13 cellular contexts compared by ENCODE assay signal in the genomic region with DNA sequence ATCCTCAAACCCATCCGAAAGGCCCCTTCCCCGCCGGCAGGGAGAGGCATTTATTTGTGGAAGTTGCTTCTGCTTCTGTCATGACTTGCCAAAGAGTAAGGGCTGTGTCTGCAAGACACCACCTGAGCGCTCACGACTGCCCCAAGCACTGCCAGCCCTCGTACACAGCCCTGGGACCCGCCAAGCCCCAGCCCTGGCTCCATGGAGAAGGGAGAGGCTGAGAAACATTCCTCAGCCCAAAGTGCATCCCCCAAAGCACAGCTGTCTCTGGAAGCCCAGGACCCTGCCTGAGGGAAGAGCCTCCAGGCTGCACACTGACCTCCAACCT. TPM values are rescaled to one million over a fixed set of nuclear protein-coding genes. Genes with fewer than 3 reads are reported as not detected.
DNase-seq lines count a peak whose midpoint lies in the region; ATAC-seq and TF ChIP-seq lines count a peak whose summit lies in the region.
"Had no signal": no experiment of that assay in that cellular context is flagged by ENCODE, and none has a peak within 500 bp of the region (broad histone marks: within the 10 kb centered on the region; RNA-seq: fewer than 3 reads in every experiment).

No MANE protein-coding gene starts in this region.

- ATAC-seq in CD4-positive, alpha-beta T cell (ENCODE audit: poor library complexity), result no peak
- no peak for ATAC-seq in IMR-90 (ENCODE audit: low read depth)
- ATAC-seq in activated T-cell treated with anti-CD3 and anti-CD28 coated beads, Interleukin-2, amount 50 U/mL, for 4 hours, result no peak

- H3K9me3 ChIP-seq in CD4-positive, alpha-beta T cell (ENCODE audit: control insufficient read depth, low read length), result no peaks in the 10 kb centered on the region
- H3K9me3 ChIP-seq in IMR-90 (ENCODE audit: control insufficient read depth, insufficient read depth, low read length), result no peaks in the 10 kb centered on the region
- H3K9me3 ChIP-seq in endodermal cell (ENCODE audit: control insufficient read depth, low read length), result no peaks in the 10 kb centered on the region
- no peaks in the 10 kb centered on the region for H3K9me3 ChIP-seq in mucosa of rectum (ENCODE audit: control insufficient read depth in 2 of 2, low read length in 2 of 2)
- H3K9me3 ChIP-seq in smooth muscle cell (replicated peaks; ENCODE audit: low read depth), result no peaks in the 10 kb centered on the region

- H2BK15ac ChIP-seq in IMR-90 (ENCODE audit: low read depth, low read length), result no peak overlapping the region

- POLR2A ChIA-PET in CD4-positive, alpha-beta T cell (lab: Charles Lee), result interaction anchor here (1.0 to 1.4 kb wide), 3 partner anchors 88 to 166 kb away, joined by 5 to 7 read pairs (median 6); no protein-coding TSS in a partner anchor
- POLR2A ChIA-PET in IMR-90 (lab: Charles Lee; ENCODE audit: unreplicated experiment), result no interaction called here

- no peak overlapping the region for H3K23ac ChIP-seq in IMR-90 (ENCODE audit: low read depth, low read length)

- no peaks in the 10 kb centered on the region for H3K27me3 ChIP-seq in CD4-positive, alpha-beta T cell (ENCODE audit: control insufficient read depth, insufficient read depth, low read length)
- H3K27me3 ChIP-seq in IMR-90 (ENCODE audit: control insufficient read depth, insufficient read depth, low read length), result no peaks in the 10 kb centered on the region
- no peaks in the 10 kb centered on the region for H3K27me3 ChIP-seq in endodermal cell (ENCODE audit: control insufficient read depth, insufficient read depth, low read length, poor library complexity, severe bottlenecking)
- H3K27me3 ChIP-seq in mucosa of rectum (ENCODE audit: control insufficient read depth in 2 of 2, insufficient read depth in 2 of 2, low read length in 2 of 2), result peaks cover 0 to 3% of the 10 kb centered on the region in 2 donors
- no peaks in the 10 kb centered on the region for H3K27me3 ChIP-seq in smooth muscle cell (ENCODE audit: low read depth)

- intact Hi-C loops in CD4-positive, alpha-beta T cell (cut with DNase I, micrococcal nuclease), result no loop called here
- intact Hi-C loops in IMR-90 (cut with micrococcal nuclease), result no loop called here

- H3K18ac ChIP-seq in IMR-90 (ENCODE audit: low read depth, low read length), result no peak overlapping the region

- TF ChIP-seq CTCF in CD4-positive, alpha-beta T cell (IDR thresholded peaks at IDR 0.05), result no peak
- TF ChIP-seq CTCF in IMR-90 (conservative IDR thresholded peaks at IDR 0.05; ENCODE audit: low read depth, low read length), result no peak
- TF ChIP-seq CTCF in endodermal cell (conservative IDR thresholded peaks at IDR 0.05), result no peak
- TF ChIP-seq CTCF in smooth muscle cell (IDR thresholded peaks at IDR 0.05; ENCODE audit: borderline replicate concordance, insufficient read depth, poor library complexity, severe bottlenecking), result no peak

- H3K4me3 Mint-ChIP-seq in CD4-positive, alpha-beta T cell, result no peak overlapping the region
- no peak overlapping the region for H3K4me3 Mint-ChIP-seq in endodermal cell
- no peak overlapping the region for H3K4me3 Mint-ChIP-seq in activated T-cell treated with anti-CD3 and anti-CD28 coated beads, Interleukin-2, amount 50 U/mL, for 4 hours

- no peak overlapping the region; the same call in 1 of the 2 replicates for H2AK5ac ChIP-seq in IMR-90 (ENCODE audit: low read depth, low read length)

- peaks cover 19% of the 10 kb centered on the region for H3K27me3 Mint-ChIP-seq in CD4-positive, alpha-beta T cell
- H3K27me3 Mint-ChIP-seq in endodermal cell (ENCODE audit: insufficient read depth), result no peaks in the 10 kb centered on the region
- H3K27me3 Mint-ChIP-seq in activated T-cell treated with anti-CD3 and anti-CD28 coated beads, Interleukin-2, amount 50 U/mL, for 4 hours (ENCODE audit: low read depth), result no peaks in the 10 kb centered on the region

- CTCF ChIA-PET in CD4-positive, alpha-beta T cell (lab: Charles Lee), result interaction anchor here (0.9 to 2.0 kb wide), 16 partner anchors 11 to 178 kb away, joined by 3 to 23 read pairs (median 4); a partner anchor contains a TSS
- CTCF ChIA-PET in IMR-90 (lab: Yijun Ruan, JAX), result interaction anchor here (0.6 to 2.0 kb wide), 14 partner anchors 10 to 166 kb away, joined by 3 to 20 read pairs (median 4); no protein-coding TSS in a partner anchor

- H4K20me1 ChIP-seq in IMR-90 (ENCODE audit: insufficient read depth, low read length), result no peaks in the 10 kb centered on the region; the same call in 1 of the 2 replicates
- no peaks in the 10 kb centered on the region for H4K20me1 ChIP-seq in smooth muscle cell (ENCODE audit: low read depth)

- H2BK20ac ChIP-seq in IMR-90 (ENCODE audit: low read depth, low read length), result no peak overlapping the region

- no peak overlapping the region; the same call in 1 of the 2 replicates for H3K4me2 ChIP-seq in IMR-90 (ENCODE audit: low read depth, low read length)
- H3K4me2 ChIP-seq in smooth muscle cell, result no peak overlapping the region

- peaks cover 1 to 7% of the 10 kb centered on the region in 2 experiments; a peak in 3 of 4 replicates for H3K79me1 ChIP-seq in IMR-90 (ENCODE audit: low read depth in 1 of 2, low read length in 2 of 2)

- no peaks in the 10 kb centered on the region; the same call in 1 of the 2 replicates for H3K9me1 ChIP-seq in IMR-90 (ENCODE audit: insufficient read depth, low read length)

- in situ Hi-C loops in IMR-90 (cut with MboI; ENCODE audit: low sequenced_read_pairs), result no loop called here

- dilution Hi-C loops in IMR-90 (cut with HindIII; ENCODE audit: low sequenced_read_pairs, unreplicated experiment), result no loop called here

- H3K4me1 ChIP-seq in IMR-90 (ENCODE audit: control insufficient read depth, insufficient read depth, low read length), result peaks cover 15% of the 10 kb centered on the region
- H3K4me1 ChIP-seq in endodermal cell (ENCODE audit: control insufficient read depth, insufficient read depth, low read length), result peaks cover 24% of the 10 kb centered on the region
- H3K4me1 ChIP-seq in mucosa of rectum (ENCODE audit: control insufficient read depth in 2 of 2, insufficient read depth in 2 of 2, low read length in 2 of 2), result peaks cover 6% of the 10 kb centered on the region in 2 donors
- H3K4me1 ChIP-seq in smooth muscle cell (ENCODE audit: low read depth), result peaks cover 6% of the 10 kb centered on the region

- no peak overlapping the region for H3K27ac ChIP-seq in CD4-positive, alpha-beta T cell (ENCODE audit: low read depth, low read length)
- H3K27ac ChIP-seq in IMR-90 (ENCODE audit: insufficient read depth, low read length) (no peak overlapping the region), endodermal cell (ENCODE audit: low read depth, low read length) (no peak overlapping the region), mucosa of rectum (ENCODE audit: low read depth in 2 of 2, low read length in 2 of 2) (no peak overlapping the region), smooth muscle cell (ENCODE audit: low read depth) (no peak overlapping the region)
- H3K27ac ChIP-seq: HL-60 had no signal

- H3K27ac Mint-ChIP-seq in CD4-positive, alpha-beta T cell, result peak overlapping the region; percentile 8
- H3K27ac Mint-ChIP-seq in endodermal cell, result no peak overlapping the region

- no peak overlapping the region for H4K91ac ChIP-seq in IMR-90 (ENCODE audit: insufficient read depth, low read depth, low read length)

- no peaks in the 10 kb centered on the region for H3F3A ChIP-seq in smooth muscle cell (ENCODE audit: low read depth)

- DNase-seq in CD4-positive, alpha-beta T cell, result no peak
- DNase-seq in IMR-90, result no peak
- peak; percentile 70 for DNase-seq in endodermal cell
- no peak for DNase-seq in kidney glomerular epithelial cell (lab: John Stamatoyannopoulos, UW)
- DNase-seq in activated T-cell treated with anti-CD3 and anti-CD28 coated beads, Interleukin-2, amount 50 U/mL, for 4 hours, result no peak
- DNase-seq in smooth muscle cell (lab: John Stamatoyannopoulos, UW; ENCODE audit: unreplicated experiment), result no peak
- DNase-seq in cortex of kidney (lab: John Stamatoyannopoulos, UW), result no peak
- DNase-seq: NCI-H2029, NCI-H510A treated with DMSO at 0.1 percent for 48 hours had no signal

- BruUV-seq in IMR-90 (replicated peaks; lab: Mats Ljungman, UMichigan), result no TSS peak

- H3K14ac ChIP-seq in IMR-90 (replicated peaks; ENCODE audit: low read depth, low read length), result no peak overlapping the region

- H3K36me3 ChIP-seq in IMR-90 (ENCODE audit: control insufficient read depth, insufficient read depth, low read length) (no peaks in the 10 kb centered on the region), endodermal cell (ENCODE audit: control insufficient read depth, insufficient read depth, low read length) (peaks cover 5% of the 10 kb centered on the region), mucosa of rectum (ENCODE audit: control insufficient read depth in 2 of 2, insufficient read depth in 2 of 2, low read length in 2 of 2) (no peaks in the 10 kb centered on the region), smooth muscle cell (ENCODE audit: low read depth) (no peaks in the 10 kb centered on the region)

- H4K8ac ChIP-seq in IMR-90 (ENCODE audit: low read depth in 2 of 2, low read length in 2 of 2), result no peak overlapping the region

- peaks cover 35% of the 10 kb centered on the region for H3K4me1 Mint-ChIP-seq in CD4-positive, alpha-beta T cell (ENCODE audit: low read depth)
- H3K4me1 Mint-ChIP-seq in endodermal cell, result peaks cover 24% of the 10 kb centered on the region
- H3K4me1 Mint-ChIP-seq in activated T-cell treated with anti-CD3 and anti-CD28 coated beads, Interleukin-2, amount 50 U/mL, for 4 hours (ENCODE audit: low read depth), result peaks cover 35% of the 10 kb centered on the region

- no peak overlapping the region for H3K4ac ChIP-seq in IMR-90 (ENCODE audit: low read depth, low read length)

- no peak overlapping the region for H2BK5ac ChIP-seq in IMR-90 (ENCODE audit: low read depth, low read length, poor library complexity, severe bottlenecking)

- WGBS in IMR-90 (ENCODE audit: extremely low coverage in 2 of 2, insufficient read length in 1 of 2), 2 experiments, result no CpG with 5 or more reads among the region's 7 CpGs
- 91 to 94% methylated on average over 7 of the region's 7 CpGs for WGBS in endodermal cell (ENCODE audit: insufficient coverage in 1 of 2, insufficient read length in 1 of 2), 2 experiments
- WGBS in smooth muscle cell (ENCODE audit: low lambda C conversion rate), result 90% methylated on average over 7 of the region's 7 CpGs

- H3K9me3 Mint-ChIP-seq in CD4-positive, alpha-beta T cell, result no peaks in the 10 kb centered on the region
- H3K9me3 Mint-ChIP-seq in endodermal cell, result no peaks in the 10 kb centered on the region
- no peaks in the 10 kb centered on the region for H3K9me3 Mint-ChIP-seq in activated T-cell treated with anti-CD3 and anti-CD28 coated beads, Interleukin-2, amount 50 U/mL, for 4 hours

- TF ChIP-seq RAD21 in IMR-90 (IDR thresholded peaks at IDR 0.05; ENCODE audit: low read length), result no peak

- H2BK120ac ChIP-seq in IMR-90 (ENCODE audit: low read depth, low read length), result no peak overlapping the region

- H3K56ac ChIP-seq in IMR-90 (ENCODE audit: extremely low read depth, insufficient read depth, low read length), result no peak overlapping the region

- H3K9ac ChIP-seq in IMR-90 (ENCODE audit: low read depth, low read length) (no peak overlapping the region), endodermal cell (ENCODE audit: extremely low read depth, low read length, poor library complexity, severe bottlenecking) (no peak overlapping the region), mucosa of rectum (ENCODE audit: low read depth in 1 of 2, low read length in 2 of 2) (peak overlapping the region; percentile 4 to 24), smooth muscle cell (ENCODE audit: low read depth) (no peak overlapping the region)

- H3K79me2 ChIP-seq in smooth muscle cell (ENCODE audit: low read depth), result no peaks in the 10 kb centered on the region

- no peak for TF ChIP-seq POLR2A in IMR-90 (IDR thresholded peaks at IDR 0.05; ENCODE audit: low read depth, low read length)

- H2AK9ac ChIP-seq in IMR-90 (replicated peaks; ENCODE audit: low read depth, low read length, poor library complexity), result peak overlapping the region; percentile 77

- no peak overlapping the region for H4K5ac ChIP-seq in IMR-90 (ENCODE audit: low read depth, low read length)

- H2AFZ ChIP-seq in IMR-90 (replicated peaks; ENCODE audit: low read length, poor library complexity) (peak overlapping the region; percentile 87), smooth muscle cell (ENCODE audit: low read depth) (no peak overlapping the region)

- H3K36me3 Mint-ChIP-seq in CD4-positive, alpha-beta T cell (ENCODE audit: low read depth), result no peaks in the 10 kb centered on the region
- H3K36me3 Mint-ChIP-seq in endodermal cell (ENCODE audit: low read depth), result no peaks in the 10 kb centered on the region
- no peaks in the 10 kb centered on the region for H3K36me3 Mint-ChIP-seq in activated T-cell treated with anti-CD3 and anti-CD28 coated beads, Interleukin-2, amount 50 U/mL, for 4 hours (ENCODE audit: insufficient read depth)
- H3K36me3 Mint-ChIP-seq: CD4-positive, CD25-positive, alpha-beta regulatory T cell had no signal

- H3K4me3 ChIP-seq in IMR-90 (ENCODE audit: insufficient read depth, low read depth, low read length) (no peak overlapping the region), endodermal cell (ENCODE audit: low read length) (no peak overlapping the region), mucosa of rectum (ENCODE audit: low read length in 2 of 2) (no peak overlapping the region), smooth muscle cell (no peak overlapping the region)

RNA-seq across cellular contexts. Expression of a gene that starts 6.3 kb away (rescaled TPM):
- total RNA-seq in CD4-positive, alpha-beta T cell, result 10 to 100 TPM; 46.5 to 48.3 TPM
- total RNA-seq in IMR-90 (2012; rRNA removed) (25.3 and 25.6 TPM in 2 replicates), endodermal cell (10 to 100 TPM; 50.4 to 56.4 TPM), smooth muscle cell (20.7 and 21.7 TPM in 2 replicates)
- polyA plus RNA-seq in IMR-90 (2012; rRNA removed) (38.1 and 39.5 TPM in 2 replicates), smooth muscle cell (35.0 and 38.7 TPM in 2 replicates)
- polyA plus RNA-seq in IMR-90 (2012; cell fraction: cytosol; rRNA removed), result 33.5 and 37.2 TPM in 2 replicates
- 11.6 and 15.3 TPM in 2 replicates for polyA plus RNA-seq in IMR-90 (2012; cell fraction: nucleus; rRNA removed; ENCODE audit: low replicate concordance)
- 30.8 TPM for polyA plus RNA-seq in endodermal cell (2013, experiment 1 of 2)
- 32.3 TPM for polyA plus RNA-seq in endodermal cell (2013, experiment 2 of 2)
- total RNA-seq in activated T-cell treated with anti-CD3 and anti-CD28 coated beads, Interleukin-2, amount 50 U/mL, for 4 hours, result 10 to 100 TPM; 15.0 to 17.6 (median 16.0) TPM

RNA-seq across cellular contexts. Expression of a gene that starts 7.2 kb away (rescaled TPM):
- total RNA-seq in CD4-positive, alpha-beta T cell, result 10 to 100 TPM; 57.5 to 62.2 TPM
- 0.56 and 0.72 TPM in 2 replicates for total RNA-seq in IMR-90 (2012; rRNA removed)
- polyA plus RNA-seq in IMR-90 (2012; rRNA removed), result 4.1 and 5.4 TPM in 2 replicates
- polyA plus RNA-seq in IMR-90 (2012; cell fraction: cytosol; rRNA removed), result 3.4 and 5.5 TPM in 2 replicates
- polyA plus RNA-seq in IMR-90 (2012; cell fraction: nucleus; rRNA removed; ENCODE audit: low replicate concordance), result 18.4 and 59.0 TPM in 2 replicates
- 100 to 1,000 TPM in 1 of 2 donors, 10 to 100 TPM in 1; 83.0 to 103 TPM for total RNA-seq in endodermal cell
- 28.4 TPM for polyA plus RNA-seq in endodermal cell (2013, experiment 1 of 2)
- 20.2 TPM for polyA plus RNA-seq in endodermal cell (2013, experiment 2 of 2)
- under 1 TPM; 0.43 to 0.98 (median 0.84) TPM for total RNA-seq in activated T-cell treated with anti-CD3 and anti-CD28 coated beads, Interleukin-2, amount 50 U/mL, for 4 hours
- total RNA-seq in smooth muscle cell, result 4.8 and 6.5 TPM in 2 replicates
- 12.8 and 18.6 TPM in 2 replicates for polyA plus RNA-seq in smooth muscle cell

RNA-seq across cellular contexts. Expression of a gene that starts 31.4 kb away (rescaled TPM):
- total RNA-seq in CD4-positive, alpha-beta T cell, result 10 to 100 TPM; 22.3 to 22.7 TPM
- 9.2 and 10.8 TPM in 2 replicates for total RNA-seq in IMR-90 (2012; rRNA removed)
- 23.6 and 24.4 TPM in 2 replicates for polyA plus RNA-seq in IMR-90 (2012; rRNA removed)
- 14.9 and 26.0 TPM in 2 replicates for polyA plus RNA-seq in IMR-90 (2012; cell fraction: cytosol; rRNA removed)
- polyA plus RNA-seq in IMR-90 (2012; cell fraction: nucleus; rRNA removed; ENCODE audit: low replicate concordance), result 70.7 and 108 TPM in 2 replicates
- 10 to 100 TPM; 29.8 to 32.5 TPM for total RNA-seq in endodermal cell
- polyA plus RNA-seq in endodermal cell (2013, experiment 1 of 2), result 31.6 TPM
- 27.3 TPM for polyA plus RNA-seq in endodermal cell (2013, experiment 2 of 2)
- 10 to 100 TPM; 32.7 to 36.3 (median 34.5) TPM for total RNA-seq in activated T-cell treated with anti-CD3 and anti-CD28 coated beads, Interleukin-2, amount 50 U/mL, for 4 hours
- 14.2 and 17.2 TPM in 2 replicates for total RNA-seq in smooth muscle cell
- 20.8 and 21.5 TPM in 2 replicates for polyA plus RNA-seq in smooth muscle cell

RNA-seq across cellular contexts. Expression of a gene that starts 33.8 kb away (rescaled TPM):
- not detected for total RNA-seq in CD4-positive, alpha-beta T cell
- total RNA-seq in IMR-90 (2012; rRNA removed) (not detected in 2 replicates), endodermal cell (1 to 10 TPM; 3.4 to 3.5 TPM), smooth muscle cell (0.04 and 0.22 TPM in 2 replicates)
- polyA plus RNA-seq in IMR-90 (2012; rRNA removed) (0.10 TPM in 1 of 2 replicates, not detected in the other), smooth muscle cell (0.50 TPM in 1 of 2 replicates, not detected in the other)
- polyA plus RNA-seq in IMR-90 (2012; cell fraction: cytosol; rRNA removed), result 0.03 TPM in 1 of 2 replicates, not detected in the other
- polyA plus RNA-seq in IMR-90 (2012; cell fraction: nucleus; rRNA removed; ENCODE audit: low replicate concordance), result 0.10 and 0.16 TPM in 2 replicates
- polyA plus RNA-seq in endodermal cell (2013, experiment 1 of 2), result 0.61 TPM
- 0.33 TPM for polyA plus RNA-seq in endodermal cell (2013, experiment 2 of 2)
- total RNA-seq in activated T-cell treated with anti-CD3 and anti-CD28 coated beads, Interleukin-2, amount 50 U/mL, for 4 hours, result under 1 TPM; 0.05 to 0.16 (median 0.08) TPM
- total RNA-seq: CD4-positive, CD25-positive, alpha-beta regulatory T cell; RPMI7951 had no signal

Comparison
In these comparisons a context has a peak if more than half of its experiments do, and no peak if none do; other contexts are left out.
1. H3K9ac ChIP-seq: peak in mucosa of rectum (2 of 2); none in IMR-90 (single experiment), endodermal cell (single experiment) and smooth muscle cell (single experiment).